20 cellular contexts compared by ENCODE assay signal in genomic region chr6:39908838-39909583, GRCh38. TPM values are rescaled to one million over a fixed set of nuclear protein-coding genes. Genes with fewer than 3 reads are reported as not detected.
A peak's percentile ranks its signal among the peaks of the same experiment; 100 is the strongest.
DNase-seq lines count a peak whose midpoint lies in the region; ATAC-seq, FAIRE-seq and TF ChIP-seq lines count a peak whose summit lies in the region.
"Had no signal": no experiment of that assay in that cellular context is flagged by ENCODE, and none has a peak within 500 bp of the region (broad histone marks: within the 10 kb centered on the region; RNA-seq: fewer than 3 reads in every experiment).

No MANE protein-coding gene starts in this region.

- no peak overlapping the region for H3K27ac ChIP-seq in sigmoid colon
- H3K27ac ChIP-seq: A549, GM23248 had no signal

- DNase-seq in cardiac septum (ENCODE audit: low spot score) = peak; percentile 51
- no peak for DNase-seq in Right ventricle myocardium inferior (ENCODE audit: missing footprints)
- DNase-seq in mesenteric fat pad (ENCODE audit: low spot score) = peak; percentile 28
- peak; percentile 28 for DNase-seq in sigmoid colon
- DNase-seq in AML-193 (lab: John Stamatoyannopoulos, UW) = no peak
- no peak for DNase-seq in HTR-8/SVneo (ENCODE audit: insufficient read length, low spot score)
- no peak for DNase-seq in NCI-H1930 (lab: John Stamatoyannopoulos, UW)
- DNase-seq: 8988T; ACHN; C1 segment of cervical spinal cord; Caco-2; CD4-positive, alpha-beta memory T cell; DMS153; DND-41; GM23248; H9 had no signal

- TF ChIP-seq EP300 in sigmoid colon (IDR thresholded peaks at IDR 0.05) = no peak

- H3K4me3 ChIP-seq in sigmoid colon = no peak overlapping the region
- H3K4me3 ChIP-seq: A549, GM23248 had no signal

- FAIRE-seq in HTR-8/SVneo (lab: Jason Lieb, UNC) = no peak
- FAIRE-seq: A549, G401.6, GM12892 had no signal

- no peaks in the 10 kb centered on the region for H3K27me3 ChIP-seq in sigmoid colon

- intact Hi-C loops in cardiac septum (cut with DNase I) (no loop called here), Right ventricle myocardium inferior (cut with DNase I) (no loop called here), sigmoid colon (cut with DNase I) (no loop called here)

- H3K36me3 ChIP-seq in sigmoid colon = peaks cover 0 to 67% (median 12%) of the 10 kb centered on the region in 4 donors

- no peak for ATAC-seq in Right ventricle myocardium inferior
- ATAC-seq: A549, HCT116 had no signal

- WGBS in sigmoid colon, 2 donors = 92 to 93% methylated on average over 13 of the region's 13 CpGs

- no peaks in the 10 kb centered on the region for H3K4me1 ChIP-seq in sigmoid colon
- H3K4me1 ChIP-seq: A549, Caco-2 had no signal

- no peak for TF ChIP-seq POLR2A in sigmoid colon (IDR thresholded peaks at IDR 0.05)

- no peaks in the 10 kb centered on the region for H3K9me3 ChIP-seq in sigmoid colon
- H3K9me3 ChIP-seq: A549, Caco-2 had no signal

- TF ChIP-seq CTCF in sigmoid colon (IDR thresholded peaks at IDR 0.05) = no peak

RNA-seq across cellular contexts. Expression of gene MOCS1, which starts 25.3 kb away (rescaled TPM):
- total RNA-seq in cardiac septum = 22.1 TPM
- total RNA-seq in Right ventricle myocardium inferior = 27.2 TPM
- 70.0 TPM for total RNA-seq in mesenteric fat pad
- 10 to 100 TPM; 11.9 to 15.8 (median 13.7) TPM for total RNA-seq in sigmoid colon
- polyA plus RNA-seq in sigmoid colon = 10 to 100 TPM; 13.4 to 16.2 (median 13.8) TPM

Comparison
In these comparisons a context has a peak if more than half of its experiments do, and no peak if none do; other contexts are left out.
1. DNase-seq: peak in cardiac septum (single experiment), mesenteric fat pad (single experiment) and sigmoid colon (single experiment); none in Right ventricle myocardium inferior (single experiment), AML-193 (0 of 2), HTR-8/SVneo (single experiment) and NCI-H1930 (0 of 2).